In genomic region chr19:10295847-10296591, GRCh38 we compare ENCODE assay signal across 10 cellular contexts. TPM values are rescaled to one million over a fixed set of nuclear protein-coding genes. Genes with fewer than 3 reads are reported as not detected.
DNase-seq lines count a peak whose midpoint lies in the region; ATAC-seq and TF ChIP-seq lines count a peak whose summit lies in the region.
"Had no signal": no experiment of that assay in that cellular context is flagged by ENCODE, and none has a peak within 500 bp of the region (broad histone marks: within the 10 kb centered on the region; RNA-seq: fewer than 3 reads in every experiment).

No MANE protein-coding gene starts in this region.

- no peak for DNase-seq in T-helper 1 cell
- peak in 1 of 3 donors; percentile 49 for DNase-seq in Peyer's patch
- DNase-seq in hepatocyte (ENCODE audit: low spot score), result no peak
- DNase-seq in OCI-M2 (lab: John Stamatoyannopoulos, UW; ENCODE audit: unreplicated experiment), result no peak
- DNase-seq in RPMI8226, result no peak
- DNase-seq: GOT3 had no signal

- H3K9me3 Mint-ChIP-seq in T-helper 1 cell treated with Interleukin-12 subunit alpha and Interleukin-12 subunit beta and Interleukin-4 antibody, amounts not matched to agents 30 μg/mL and 1 μg/mL, for 36 hours, result no peaks in the 10 kb centered on the region

- TF ChIP-seq CTCF in Peyer's patch (IDR thresholded peaks at IDR 0.05), result no peak
- TF ChIP-seq CTCF in hepatocyte (IDR thresholded peaks at IDR 0.05; ENCODE audit: poor library complexity), result no peak

- no peak overlapping the region for H2AFZ ChIP-seq in hepatocyte

- WGBS in hepatocyte (ENCODE audit: low lambda C conversion rate, missing lambda C conversion rate), result 5% methylated on average over 43 of the region's 58 CpGs

- H3K4me3 ChIP-seq in Peyer's patch, result peak overlapping the region; percentile 24 to 46 (median 37)
- no peak overlapping the region for H3K4me3 ChIP-seq in hepatocyte
- no peak overlapping the region for H3K4me3 ChIP-seq in skeletal muscle satellite cell (ENCODE audit: low read length)
- H3K4me3 ChIP-seq: mucosa of descending colon had no signal

- H4K20me1 ChIP-seq in hepatocyte (ENCODE audit: insufficient read depth, poor library complexity, severe bottlenecking), result no peaks in the 10 kb centered on the region

- H3K9ac ChIP-seq in skeletal muscle satellite cell (ENCODE audit: low read depth, low read length), result no peak overlapping the region

- H3K4me3 Mint-ChIP-seq in T-helper 1 cell treated with Interleukin-12 subunit alpha and Interleukin-12 subunit beta and Interleukin-4 antibody, amounts not matched to agents 30 μg/mL and 1 μg/mL, for 36 hours, result peak overlapping the region; percentile 84

- ATAC-seq in GM21529 (IDR thresholded peaks at IDR 0.05; ENCODE audit: unreplicated experiment), result no peak

- no peak overlapping the region for H3K27ac ChIP-seq in Peyer's patch
- H3K27ac ChIP-seq in hepatocyte, result no peak overlapping the region

- H3K36me3 ChIP-seq in Peyer's patch (no peaks in the 10 kb centered on the region), hepatocyte (replicated peaks; ENCODE audit: insufficient read depth, low read depth) (no peaks in the 10 kb centered on the region), skeletal muscle satellite cell (ENCODE audit: insufficient read depth, low read length) (no peaks in the 10 kb centered on the region)

- H3K4me1 Mint-ChIP-seq in T-helper 1 cell treated with Interleukin-12 subunit alpha and Interleukin-12 subunit beta and Interleukin-4 antibody, amounts not matched to agents 30 μg/mL and 1 μg/mL, for 36 hours (ENCODE audit: low read depth), result peaks cover 23% of the 10 kb centered on the region

- H3K27ac Mint-ChIP-seq in T-helper 1 cell treated with Interleukin-12 subunit alpha and Interleukin-12 subunit beta and Interleukin-4 antibody, amounts not matched to agents 30 μg/mL and 1 μg/mL, for 36 hours, result peak overlapping the region; percentile 75

- H3K79me2 ChIP-seq in hepatocyte, result no peaks in the 10 kb centered on the region

- H3K4me1 ChIP-seq in Peyer's patch (peaks cover 0 to 49% (median 33%) of the 10 kb centered on the region in 4 donors), hepatocyte (ENCODE audit: insufficient read depth) (peaks cover 18% of the 10 kb centered on the region), skeletal muscle satellite cell (ENCODE audit: control insufficient read depth, insufficient read depth, low read length) (peaks cover 29% of the 10 kb centered on the region)

- H3K27me3 Mint-ChIP-seq in T-helper 1 cell treated with Interleukin-12 subunit alpha and Interleukin-12 subunit beta and Interleukin-4 antibody, amounts not matched to agents 30 μg/mL and 1 μg/mL, for 36 hours (ENCODE audit: low read depth), result peaks cover 59% of the 10 kb centered on the region

- H3K9me3 ChIP-seq in Peyer's patch, result no peaks in the 10 kb centered on the region
- H3K9me3 ChIP-seq in hepatocyte (ENCODE audit: low read depth), result no peaks in the 10 kb centered on the region
- H3K9me3 ChIP-seq in skeletal muscle satellite cell (replicated peaks; ENCODE audit: low read length), result no peaks in the 10 kb centered on the region
- H3K9me3 ChIP-seq: mucosa of descending colon had no signal

- peak overlapping the region; percentile 73 for H3K4me2 ChIP-seq in hepatocyte
- peak overlapping the region; percentile 68 for H3K4me2 ChIP-seq in skeletal muscle satellite cell (ENCODE audit: low read length)

- peaks cover 1% of the 10 kb centered on the region for H3K36me3 Mint-ChIP-seq in T-helper 1 cell treated with Interleukin-12 subunit alpha and Interleukin-12 subunit beta and Interleukin-4 antibody, amounts not matched to agents 30 μg/mL and 1 μg/mL, for 36 hours (ENCODE audit: low read depth)

- no peaks in the 10 kb centered on the region for H3K9me2 ChIP-seq in hepatocyte (replicated peaks; ENCODE audit: insufficient read depth)

- TF ChIP-seq POLR2A in Peyer's patch (IDR thresholded peaks at IDR 0.05), result no peak

- H3K27me3 ChIP-seq in Peyer's patch (peaks cover 0 to 44% of the 10 kb centered on the region in 2 donors), hepatocyte (peaks cover 59% of the 10 kb centered on the region), skeletal muscle satellite cell (ENCODE audit: control insufficient read depth, insufficient read depth, low read length) (peaks cover 59% of the 10 kb centered on the region)

RNA-seq across cellular contexts. Expression of gene ICAM5, which starts 6.3 kb away (rescaled TPM):
- total RNA-seq in Peyer's patch (under 1 TPM in 1 of 4 donors, not detected in 3; 0.27 TPM), hepatocyte (0.23 and 0.92 TPM in 2 replicates)
- 0.57 and 3.3 TPM in 2 replicates for polyA plus RNA-seq in hepatocyte
- 0.22 and 0.76 TPM in 2 replicates for total RNA-seq in skeletal muscle satellite cell (2012; rRNA removed)

RNA-seq across cellular contexts. Expression of gene ICAM4, which starts 9.3 kb away (rescaled TPM):
- not detected for total RNA-seq in Peyer's patch
- 4.5 and 7.9 TPM in 2 replicates for total RNA-seq in hepatocyte
- polyA plus RNA-seq in hepatocyte, result 1.6 and 5.6 TPM in 2 replicates
- 0.22 TPM in 1 of 2 replicates, not detected in the other for total RNA-seq in skeletal muscle satellite cell (2012; rRNA removed)

RNA-seq across cellular contexts. Expression of gene ZGLP1, which starts 13.6 kb away (rescaled TPM):
- total RNA-seq in Peyer's patch (10 to 100 TPM in 1 of 4 donors, 1 to 10 TPM in 1, not detected in 2; 2.1 to 10.7 TPM), hepatocyte (2.6 and 5.8 TPM in 2 replicates)
- polyA plus RNA-seq in hepatocyte, result 10.3 TPM in 2 replicates
- total RNA-seq in skeletal muscle satellite cell (2012; rRNA removed), result under 0.01 and 1.5 TPM in 2 replicates

RNA-seq across cellular contexts. Expression of gene FDX2, which starts 19.8 kb away (rescaled TPM):
- total RNA-seq in Peyer's patch (10 to 100 TPM in 3 of 4 donors, 1 to 10 TPM in 1; 8.3 to 22.2 (median 12.5) TPM), hepatocyte (16.9 and 24.9 TPM in 2 replicates)
- polyA plus RNA-seq in hepatocyte, result 45.1 and 49.3 TPM in 2 replicates
- 11.4 and 18.8 TPM in 2 replicates for total RNA-seq in skeletal muscle satellite cell (2012; rRNA removed)

RNA-seq across cellular contexts. Expression of gene ICAM1, which starts 25.1 kb away (rescaled TPM):
- total RNA-seq in Peyer's patch (10 to 100 TPM in 2 of 4 donors, 1 to 10 TPM in 2; 2.6 to 62.7 (median 12.7) TPM), hepatocyte (19.9 and 25.6 TPM in 2 replicates)
- polyA plus RNA-seq in hepatocyte, result 19.6 and 25.2 TPM in 2 replicates
- 9.4 and 14.7 TPM in 2 replicates for total RNA-seq in skeletal muscle satellite cell (2012; rRNA removed)

Comparison
In these comparisons a context has a peak if more than half of its experiments do, and no peak if none do; other contexts are left out.
1. H3K4me3 ChIP-seq: peak in Peyer's patch (4 of 4); none in hepatocyte (single experiment) and skeletal muscle satellite cell (single experiment).